ENCODE assay signal across 8 cellular contexts in genomic region chr19:12833747-12834417, GRCh38. TPM values are rescaled to one million over a fixed set of nuclear protein-coding genes. Genes with fewer than 3 reads are reported as not detected.
A peak's percentile ranks its signal among the peaks of the same experiment; 100 is the strongest.
DNase-seq lines count a peak whose midpoint lies in the region; ATAC-seq and TF ChIP-seq lines count a peak whose summit lies in the region.

No MANE protein-coding gene starts in this region.

- intact Hi-C loops in activated CD8-positive, alpha-beta T cell treated with anti-CD3 and anti-CD28 coated beads for 36 hours (cut with micrococcal nuclease): no loop called here

- H3K4me3 ChIP-seq in skin epidermis: peak overlapping the region in 6 of 7 experiments; percentile 14 to 37 (median 28)

- H3K27me3 Mint-ChIP-seq in activated CD8-positive, alpha-beta T cell treated with anti-CD3 and anti-CD28 coated beads for 36 hours: peaks cover 73% of the 10 kb centered on the region

- H3K9me3 Mint-ChIP-seq in activated CD8-positive, alpha-beta T cell treated with anti-CD3 and anti-CD28 coated beads for 36 hours: peaks cover 1% of the 10 kb centered on the region

- no peak overlapping the region for H3K27ac ChIP-seq in skin epidermis

- H3K27ac Mint-ChIP-seq in activated CD8-positive, alpha-beta T cell treated with anti-CD3 and anti-CD28 coated beads for 36 hours: no peak overlapping the region

- POLR2A ChIA-PET in activated CD8-positive, alpha-beta T cell treated with anti-CD3 and anti-CD28 coated beads for 36 hours (lab: Charles Lee): interaction anchor here (1.3 to 1.4 kb wide), 3 partner anchors 9 to 99 kb away, joined by 3 read pairs; partner anchors contain the start of genes FARSA and GET3

- no peak for ATAC-seq in activated CD8-positive, alpha-beta T cell treated with anti-CD3 and anti-CD28 coated beads for 36 hours
- ATAC-seq in HG02885 (IDR thresholded peaks at IDR 0.05; ENCODE audit: poor library complexity, unreplicated experiment): no peak

- CTCF ChIA-PET in activated CD8-positive, alpha-beta T cell treated with anti-CD3 and anti-CD28 coated beads for 36 hours (lab: Charles Lee): interaction anchor here (0.8 to 1.5 kb wide), 5 partner anchors 9 to 101 kb away, joined by 3 to 13 read pairs (median 5); no protein-coding TSS in a partner anchor

- no peak for TF ChIP-seq CTCF in activated CD8-positive, alpha-beta T cell treated with anti-CD3 and anti-CD28 coated beads for 36 hours (IDR thresholded peaks at IDR 0.05)

- in situ Hi-C loops in G401 (cut with HindIII; ENCODE audit: low sequenced_read_pairs): no loop called here

- DNase-seq in G401 (ENCODE audit: low spot score): peak; percentile 67
- DNase-seq in NCI-H146 treated with DMSO at 0.1 percent for 48 hours (lab: John Stamatoyannopoulos, UW; ENCODE audit: unreplicated experiment): peak; percentile 57
- peak; percentile 31 for DNase-seq in activated CD8-positive, alpha-beta T cell treated with anti-CD3 and anti-CD28 coated beads for 36 hours
- DNase-seq in glomerular visceral epithelial cell (ENCODE audit: extremely low spot score): peak; percentile 44
- DNase-seq in NCI-H1694 (lab: John Stamatoyannopoulos, UW): no peak
- DNase-seq in DMS153 treated with DMSO at 0.1 percent for 48 hours (lab: John Stamatoyannopoulos, UW; ENCODE audit: unreplicated experiment): no peak

- no peaks in the 10 kb centered on the region for H3K36me3 Mint-ChIP-seq in activated CD8-positive, alpha-beta T cell treated with anti-CD3 and anti-CD28 coated beads for 36 hours (ENCODE audit: low read depth)

- H3K4me1 Mint-ChIP-seq in activated CD8-positive, alpha-beta T cell treated with anti-CD3 and anti-CD28 coated beads for 36 hours (ENCODE audit: low read depth): peaks cover 24% of the 10 kb centered on the region

- H3K4me3 Mint-ChIP-seq in activated CD8-positive, alpha-beta T cell treated with anti-CD3 and anti-CD28 coated beads for 36 hours: no peak overlapping the region

RNA-seq across cellular contexts. Expression of gene RTBDN, which starts 0.5 kb away (rescaled TPM):
- 5.7 and 8.0 TPM in 2 replicates for total RNA-seq in G401 (2014; rRNA removed; shearing (Covaris generic))
- total RNA-seq in activated CD8-positive, alpha-beta T cell treated with anti-CD3 and anti-CD28 coated beads for 36 hours: not detected

RNA-seq across cellular contexts. Expression of gene MAST1, which starts 4.4 kb away (rescaled TPM):
- 20.4 and 22.6 TPM in 2 replicates for total RNA-seq in G401 (2014; rRNA removed; shearing (Covaris generic))
- total RNA-seq in activated CD8-positive, alpha-beta T cell treated with anti-CD3 and anti-CD28 coated beads for 36 hours: 1 to 10 TPM; 2.4 to 3.0 TPM

RNA-seq across cellular contexts. Expression of gene RNASEH2A, which starts 27.5 kb away (rescaled TPM):
- 69.1 and 124 TPM in 2 replicates for total RNA-seq in G401 (2014; rRNA removed; shearing (Covaris generic))
- 10 to 100 TPM; 40.3 to 44.1 TPM for total RNA-seq in activated CD8-positive, alpha-beta T cell treated with anti-CD3 and anti-CD28 coated beads for 36 hours

RNA-seq across cellular contexts. Expression of gene THSD8, which starts 32.0 kb away (rescaled TPM):
- total RNA-seq in G401 (2014; rRNA removed; shearing (Covaris generic)): not detected in 2 replicates
- total RNA-seq in activated CD8-positive, alpha-beta T cell treated with anti-CD3 and anti-CD28 coated beads for 36 hours: 10 to 100 TPM; 31.1 to 36.2 TPM

RNA-seq across cellular contexts. Expression of gene PRDX2, which starts 32.3 kb away (rescaled TPM):
- total RNA-seq in G401 (2014; rRNA removed; shearing (Covaris generic)): 290 and 300 TPM in 2 replicates
- 100 to 1,000 TPM; 251 to 262 TPM for total RNA-seq in activated CD8-positive, alpha-beta T cell treated with anti-CD3 and anti-CD28 coated beads for 36 hours

Comparison
In these comparisons a context has a peak if more than half of its experiments do, and no peak if none do; other contexts are left out.
1. DNase-seq: peak in G401 (single experiment), NCI-H146 treated with DMSO at 0.1 percent for 48 hours (single experiment), activated CD8-positive, alpha-beta T cell treated with anti-CD3 and anti-CD28 coated beads for 36 hours (single experiment) and glomerular visceral epithelial cell (single experiment); none in NCI-H1694 (single experiment) and DMS153 treated with DMSO at 0.1 percent for 48 hours (single experiment).